22 cellular contexts compared by ENCODE assay signal in genomic region chr4:53714377-53715140, GRCh38.
A peak's percentile ranks its signal among the peaks of the same experiment; 100 is the strongest.
DNase-seq lines count a peak whose midpoint lies in the region; ATAC-seq and TF ChIP-seq lines count a peak whose summit lies in the region.
"Had no signal": no experiment of that assay in that cellular context is flagged by ENCODE, and none has a peak within 500 bp of the region (broad histone marks: within the 10 kb centered on the region; RNA-seq: fewer than 3 reads in every experiment).

No MANE protein-coding gene starts in this region.

- no peaks in the 10 kb centered on the region for H3K79me2 ChIP-seq in fibroblast of lung (ENCODE audit: control insufficient read depth, insufficient read depth, low read length)

- no peaks in the 10 kb centered on the region for H3K9me3 Mint-ChIP-seq in osteocyte (ENCODE audit: unreplicated experiment)
- H3K9me3 Mint-ChIP-seq: activated B cell treated with CpG ODN at 0.5 μM for 24 hours; activated naive CD8-positive, alpha-beta T cell treated with anti-CD3 and anti-CD28 coated beads, Interleukin-2, amount 50 U/mL, for 24 hours had no signal

- H3K27ac ChIP-seq in fibroblast of lung (ENCODE audit: insufficient read depth, low read length), result no peak overlapping the region
- H3K27ac ChIP-seq: HL-60 had no signal

- H3K36me3 Mint-ChIP-seq in osteocyte (ENCODE audit: unreplicated experiment), result no peaks in the 10 kb centered on the region

- no peaks in the 10 kb centered on the region for H3K36me3 ChIP-seq in fibroblast of lung (ENCODE audit: control insufficient read depth, insufficient read depth, low read length)
- H3K36me3 ChIP-seq: thoracic aorta had no signal

- no peaks in the 10 kb centered on the region for H3K27me3 Mint-ChIP-seq in osteocyte (ENCODE audit: unreplicated experiment)

- no peaks in the 10 kb centered on the region for H3K27me3 ChIP-seq in fibroblast of lung (ENCODE audit: control insufficient read depth, insufficient read depth, low read length)

- H3K4me1 Mint-ChIP-seq in osteocyte (ENCODE audit: unreplicated experiment), result peaks cover 65% of the 10 kb centered on the region
- H3K4me1 Mint-ChIP-seq: activated B cell treated with CpG ODN at 0.5 μM for 24 hours; activated naive CD8-positive, alpha-beta T cell treated with anti-CD3 and anti-CD28 coated beads, Interleukin-2, amount 50 U/mL, for 24 hours; B cell had no signal

- ATAC-seq in esophagus mucosa, result no peak
- ATAC-seq: activated CD8-positive, alpha-beta T cell treated with anti-CD3 and anti-CD28 coated beads, Interleukin-2, amount 10 ng/mL, durations not matched to agents 7 days and 5 days; activated naive CD8-positive, alpha-beta T cell treated with anti-CD3 and anti-CD28 coated beads, Interleukin-2, amount 50 U/mL, for 24 hours; Right ventricle myocardium inferior had no signal

- TF ChIP-seq CTCF in fibroblast of lung (conservative IDR thresholded peaks at IDR 0.05 in 1 of 2, IDR thresholded peaks at IDR 0.05 in 1 of 2; ENCODE audit: low read depth in 1 of 2, low read length in 2 of 2), result no peak
- TF ChIP-seq CTCF in osteocyte (IDR thresholded peaks at IDR 0.05), result no peak

- peak overlapping the region; percentile 41 for H3K4me3 Mint-ChIP-seq in osteocyte (ENCODE audit: unreplicated experiment)
- H3K4me3 Mint-ChIP-seq: activated B cell treated with CpG ODN at 0.5 μM for 24 hours; activated CD8-positive, alpha-beta T cell treated with anti-CD3 and anti-CD28 coated beads, Interleukin-2, amount 10 ng/mL, durations not matched to agents 7 days and 5 days; activated naive CD8-positive, alpha-beta T cell treated with anti-CD3 and anti-CD28 coated beads, Interleukin-2, amount 50 U/mL, for 24 hours; B cell had no signal

- H4K20me1 ChIP-seq in fibroblast of lung (ENCODE audit: control insufficient read depth, extremely low read depth, insufficient read depth, low read length), result no peaks in the 10 kb centered on the region

- H3K4me2 ChIP-seq in fibroblast of lung (ENCODE audit: extremely low read depth, insufficient read depth, low read length), result no peak overlapping the region

- no peak overlapping the region for H3K4me3 ChIP-seq in fibroblast of lung (replicated peaks in 1 of 4; ENCODE audit: control extremely low read depth in 1 of 4, insufficient read depth in 1 of 4, low read depth in 3 of 4, low read length in 4 of 4)
- H3K4me3 ChIP-seq: thoracic aorta had no signal

- H3K9ac ChIP-seq in fibroblast of lung (ENCODE audit: insufficient read depth, low read length), result no peak overlapping the region

- peak overlapping the region; percentile 86 for H3K27ac Mint-ChIP-seq in osteocyte (ENCODE audit: unreplicated experiment)
- H3K27ac Mint-ChIP-seq: activated B cell treated with CpG ODN at 0.5 μM for 24 hours; activated CD8-positive, alpha-beta T cell treated with anti-CD3 and anti-CD28 coated beads, Interleukin-2, amount 10 ng/mL, durations not matched to agents 7 days and 5 days; activated naive CD8-positive, alpha-beta T cell treated with anti-CD3 and anti-CD28 coated beads, Interleukin-2, amount 50 U/mL, for 24 hours; B cell had no signal

- no peak overlapping the region for H2AFZ ChIP-seq in fibroblast of lung (ENCODE audit: low read length)

- no peaks in the 10 kb centered on the region for H3K9me3 ChIP-seq in fibroblast of lung (ENCODE audit: control insufficient read depth, insufficient read depth, low read depth, low read length)
- H3K9me3 ChIP-seq: thoracic aorta had no signal

- DNase-seq in EH (ENCODE audit: low read depth) (peak; percentile 84), NCI-H226 (peak; percentile 35), fibroblast of lung (ENCODE audit: low read depth in 2 of 2) (peak; percentile 22 to 85), osteocyte (ENCODE audit: extremely low spot score, unreplicated experiment) (no peak), A172 (ENCODE audit: low spot score) (no peak), mucosa of gallbladder (ENCODE audit: low spot score) (no peak), NCI-H2029 treated with DMSO at 0.1 percent for 48 hours (lab: John Stamatoyannopoulos, UW) (no peak)
- DNase-seq: activated B cell treated with CpG ODN at 0.5 μM for 24 hours; activated CD8-positive, alpha-beta T cell treated with anti-CD3 and anti-CD28 coated beads, Interleukin-2, amount 10 ng/mL, durations not matched to agents 7 days and 5 days; activated naive CD8-positive, alpha-beta T cell treated with anti-CD3 and anti-CD28 coated beads, Interleukin-2, amount 50 U/mL, for 24 hours; activated T-cell treated with anti-CD3 and anti-CD28 coated beads, Interleukin-2, amount 50 U/mL, for 48 hours; Calu3; central memory CD4-positive, alpha-beta T cell; GOT3; NCI-H1436; small intestine; T-helper 2 cell had no signal

- peaks cover 10% of the 10 kb centered on the region for H3K4me1 ChIP-seq in fibroblast of lung (ENCODE audit: control insufficient read depth, extremely low read depth, insufficient read depth, low read length)

Comparison
In these comparisons a context has a peak if more than half of its experiments do, and no peak if none do; other contexts are left out.
1. DNase-seq: peak in EH (single experiment), NCI-H226 (single experiment) and fibroblast of lung (2 of 2); none in osteocyte (single experiment), A172 (single experiment), mucosa of gallbladder (single experiment) and NCI-H2029 treated with DMSO at 0.1 percent for 48 hours (single experiment).